ENCODE assay signal across 12 cellular contexts in genomic region chr19:10227215-10227971, GRCh38. TPM values are rescaled to one million over a fixed set of nuclear protein-coding genes. Genes with fewer than 3 reads are reported as not detected.
DNase-seq lines count a peak whose midpoint lies in the region; ATAC-seq and TF ChIP-seq lines count a peak whose summit lies in the region.
"Had no signal": no experiment of that assay in that cellular context is flagged by ENCODE, and none has a peak within 500 bp of the region (broad histone marks: within the 10 kb centered on the region; RNA-seq: fewer than 3 reads in every experiment).

No MANE protein-coding gene starts in this region.

- DNase-seq in AG04450 (ENCODE audit: low read depth, low spot score) (no peak), Peyer's patch (no peak), foreskin fibroblast (peak; percentile 32 to 75), nucleus accumbens (lab: John Stamatoyannopoulos, UW) (peak in 55 of 56 donors; percentile 10 to 98 (median 90)), NCI-H146 (lab: John Stamatoyannopoulos, UW) (no peak)
- DNase-seq in activated naive CD4-positive, alpha-beta T cell (lab: John Stamatoyannopoulos, UW): no peak
- DNase-seq: activated CD8-positive, alpha-beta memory T cell treated with anti-CD3 and anti-CD28 coated beads for 24 hours; CD4-positive, CD25-positive, alpha-beta regulatory T cell; NCI-H510A had no signal

- ATAC-seq in GM21367 (IDR thresholded peaks at IDR 0.05; ENCODE audit: unreplicated experiment) (no peak), HG02642 (IDR thresholded peaks at IDR 0.05; ENCODE audit: poor library complexity, unreplicated experiment) (no peak)

- peak overlapping the region; percentile 39 for H3K4me3 ChIP-seq in AG04450 (ENCODE audit: low read depth, low read length)
- H3K4me3 ChIP-seq in Peyer's patch: no peak overlapping the region
- H3K4me3 ChIP-seq in foreskin fibroblast (ENCODE audit: low read depth in 1 of 2, low read length in 2 of 2): peak overlapping the region; percentile 27 to 45

- H3K27me3 ChIP-seq in AG04450 (ENCODE audit: control insufficient read depth, insufficient read depth, low read length): no peaks in the 10 kb centered on the region
- no peaks in the 10 kb centered on the region for H3K27me3 ChIP-seq in Peyer's patch

- no peak for TF ChIP-seq POLR2A in Peyer's patch (IDR thresholded peaks at IDR 0.05)

- no peak for TF ChIP-seq CTCF in AG04450 (IDR thresholded peaks at IDR 0.05; ENCODE audit: low read depth, low read length)
- TF ChIP-seq CTCF in Peyer's patch (IDR thresholded peaks at IDR 0.05): no peak
- peak; percentile 16 for TF ChIP-seq CTCF in foreskin fibroblast (IDR thresholded peaks at IDR 0.05; ENCODE audit: low read depth, low read length)

- POLR2A ChIA-PET in AG04450 (lab: Yijun Ruan, JAX): interaction anchor here (0.5 to 2.4 kb wide), 4 partner anchors 11 to 64 kb away, joined by 3 to 42 read pairs (median 6); no protein-coding TSS in a partner anchor

- H3K4me1 ChIP-seq in Peyer's patch: peaks cover 0 to 20% (median 7%) of the 10 kb centered on the region in 4 donors

- H3K9me3 ChIP-seq in AG04450 (ENCODE audit: control insufficient read depth, insufficient read depth, low read length) (peaks cover 21% of the 10 kb centered on the region), Peyer's patch (no peaks in the 10 kb centered on the region)

- CTCF ChIA-PET in AG04450 (lab: Charles Lee): interaction anchor here (1.1 to 4.4 kb wide), 2 partner anchors 23 to 107 kb away, joined by 4 to 28 read pairs; no protein-coding TSS in a partner anchor

- H3K27ac ChIP-seq in AG04450 (ENCODE audit: low read depth, low read length) (peak overlapping the region; percentile 97), Peyer's patch (peak overlapping the region; percentile 64 to 79 (median 66))

- H3K36me3 ChIP-seq in Peyer's patch: peaks cover 0 to 5% (median 0%) of the 10 kb centered on the region in 3 donors

RNA-seq across cellular contexts. Expression of gene S1PR2, which starts 3.7 kb away (rescaled TPM):
- polyA plus RNA-seq in AG04450 (2011; rRNA removed): 19.7 and 25.1 TPM in 2 replicates
- polyA minus RNA-seq in AG04450 (2011; rRNA and poly(A)+ RNA removed): 78.7 and 106 TPM in 2 replicates
- total RNA-seq in Peyer's patch: 1 to 10 TPM; 2.8 to 4.8 (median 3.1) TPM

RNA-seq across cellular contexts. Expression of gene MRPL4, which starts 24.6 kb away (rescaled TPM):
- 28.5 and 41.4 TPM in 2 replicates for polyA plus RNA-seq in AG04450 (2011; rRNA removed)
- polyA minus RNA-seq in AG04450 (2011; rRNA and poly(A)+ RNA removed): 14.1 and 20.6 TPM in 2 replicates
- 10 to 100 TPM; 43.8 to 49.6 (median 45.3) TPM for total RNA-seq in Peyer's patch

RNA-seq across cellular contexts. Expression of gene DNMT1, which starts 32.6 kb away (rescaled TPM):
- 54.5 and 60.7 TPM in 2 replicates for polyA plus RNA-seq in AG04450 (2011; rRNA removed)
- 56.4 and 66.8 TPM in 2 replicates for polyA minus RNA-seq in AG04450 (2011; rRNA and poly(A)+ RNA removed)
- 100 to 1,000 TPM in 1 of 4 donors, 10 to 100 TPM in 3; 22.1 to 195 (median 41.5) TPM for total RNA-seq in Peyer's patch

RNA-seq across cellular contexts. Expression of gene ICAM1, which starts 43.5 kb away (rescaled TPM):
- polyA plus RNA-seq in AG04450 (2011; rRNA removed): 40.4 and 57.0 TPM in 2 replicates
- polyA minus RNA-seq in AG04450 (2011; rRNA and poly(A)+ RNA removed): 35.9 and 50.3 TPM in 2 replicates
- 10 to 100 TPM in 2 of 4 donors, 1 to 10 TPM in 2; 2.6 to 62.7 (median 12.7) TPM for total RNA-seq in Peyer's patch

RNA-seq across cellular contexts. Expression of gene ICAM4, which starts 59.4 kb away (rescaled TPM):
- polyA plus RNA-seq in AG04450 (2011; rRNA removed): 2.5 and 3.3 TPM in 2 replicates
- polyA minus RNA-seq in AG04450 (2011; rRNA and poly(A)+ RNA removed): 0.61 and 1.6 TPM in 2 replicates
- not detected for total RNA-seq in Peyer's patch
- total RNA-seq: epithelial cell of proximal tubule had no signal

Comparison
In these comparisons a context has a peak if more than half of its experiments do, and no peak if none do; other contexts are left out.
1. DNase-seq: peak in foreskin fibroblast (2 of 2) and nucleus accumbens (55 of 56); none in AG04450 (single experiment), Peyer's patch (0 of 3), NCI-H146 (single experiment) and activated naive CD4-positive, alpha-beta T cell (0 of 4).
2. H3K4me3 ChIP-seq: peak in AG04450 (single experiment) and foreskin fibroblast (2 of 2); none in Peyer's patch (0 of 4).